In the genomic region with DNA sequence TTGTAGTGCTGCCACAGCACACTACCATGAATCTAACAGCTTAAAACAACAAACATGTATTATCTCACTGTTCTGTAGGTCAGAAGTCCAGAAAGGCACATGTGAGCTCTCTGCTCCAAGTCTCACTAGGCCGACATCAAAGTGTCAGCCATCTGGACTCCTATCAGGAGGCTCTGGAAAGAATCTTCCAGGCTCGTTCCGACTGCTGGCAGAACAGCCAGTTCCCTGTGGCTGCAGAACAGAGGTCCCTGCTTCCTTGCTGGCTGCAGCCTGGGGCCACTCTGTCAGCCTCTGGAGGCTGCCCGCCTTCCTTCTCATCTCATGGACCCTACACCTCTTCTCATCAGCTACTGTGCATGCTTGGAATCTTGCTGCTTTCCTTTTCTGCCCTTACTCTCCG, we compare ENCODE assay signal across 14 cellular contexts.
"Had no signal": no experiment of that assay in that cellular context is flagged by ENCODE, and none has a peak within 500 bp of the region (broad histone marks: within the 10 kb centered on the region; RNA-seq: fewer than 3 reads in every experiment).

No MANE protein-coding gene starts in this region.

- H3K4me1 ChIP-seq: esophagus squamous epithelium had no signal

- H3K27ac ChIP-seq: esophagus squamous epithelium had no signal

- DNase-seq: activated CD4-positive, alpha-beta T cell treated with anti-CD3 and anti-CD28 coated beads, Interleukin-2, amount 10 ng/mL, durations not matched to agents 24 days and 14 days; activated CD4-positive, CD25-positive, alpha-beta regulatory T cell; activated CD8-positive, alpha-beta memory T cell treated with anti-CD3 and anti-CD28 coated beads, Interleukin-2, amount 50 U/mL, for 4 hours; activated effector memory CD4-positive, alpha-beta T cell treated with anti-CD3 and anti-CD28 coated beads, Interleukin-2, amount 50 U/mL, for 16 hours; activated T-cell treated with anti-CD3 and anti-CD28 coated beads, Interleukin-2, amount 50 U/mL, for 72 hours; effector memory CD8-positive, alpha-beta T cell; esophagus squamous epithelium; hypothalamus; mammary epithelial cell; stimulated activated naive B cell treated with anti-CD40 and anti-IgM and Interleukin-4, amounts not matched to agents 10 μg/mL and 1 μg/mL and 100 μg/mL, for 72 hours; T1000 had no signal

- H3K36me3 ChIP-seq: esophagus squamous epithelium had no signal

- H3K4me3 ChIP-seq: esophagus squamous epithelium had no signal

- FAIRE-seq: astrocyte, bronchial epithelial cell, keratinocyte had no signal

- H3K27me3 ChIP-seq: esophagus squamous epithelium had no signal

- H3K9me3 ChIP-seq: esophagus squamous epithelium had no signal
